ENCODE assay signal across 15 cellular contexts in genomic region chr17:48178327-48178726, GRCh38.
"Had no signal": no experiment of that assay in that cellular context is flagged by ENCODE, and none has a peak within 500 bp of the region (broad histone marks: within the 10 kb centered on the region; RNA-seq: fewer than 3 reads in every experiment).

No MANE protein-coding gene starts in this region.

- DNase-seq: Kasumi-1; MM.1S; NCI-H1436; NCI-H187; NCI-H2081 treated with DMSO at 0.1 percent for 48 hours; NCI-H2171; NCI-H510A; NCI-H524 treated with DMSO at 0.1 percent for 48 hours; NCI-H748 treated with DMSO at 0.1 percent for 48 hours; NK-92 treated with Interleukin-12 subunit alpha and Interleukin-12 subunit beta, amount 100 ng/mL, for 24 hours had no signal

- H3K27ac Mint-ChIP-seq: IgD-negative memory B cell had no signal

- H3K4me3 Mint-ChIP-seq: IgD-negative memory B cell had no signal

- ATAC-seq: K562, Panc1, PC-3, SK-N-SH treated with all-trans-retinoic acid at 6 μM for 48 hours had no signal

- H3K9me3 Mint-ChIP-seq: IgD-negative memory B cell had no signal

- H3K4me1 Mint-ChIP-seq: IgD-negative memory B cell had no signal
